ENCODE assay signal across 15 cellular contexts in genomic region chr11:117509543-117509942, GRCh38.
DNase-seq lines count a peak whose midpoint lies in the region; ATAC-seq and TF ChIP-seq lines count a peak whose summit lies in the region.
"Had no signal": no experiment of that assay in that cellular context is flagged by ENCODE, and none has a peak within 500 bp of the region (broad histone marks: within the 10 kb centered on the region; RNA-seq: fewer than 3 reads in every experiment).

No MANE protein-coding gene starts in this region.

- DNase-seq in activated CD8-positive, alpha-beta T cell treated with anti-CD3 and anti-CD28 coated beads for 36 hours: peak; percentile 5
- no peak for DNase-seq in activated CD8-positive, alpha-beta T cell treated with anti-CD3 and anti-CD28 coated beads, Interleukin-2, amount 10 ng/mL, durations not matched to agents 7 days and 5 days
- DNase-seq in H9: no peak
- DNase-seq in OCI-LY7 (ENCODE audit: low spot score): no peak
- DNase-seq in neural progenitor cell (ENCODE audit: low spot score): no peak
- DNase-seq in NCI-H187 (lab: John Stamatoyannopoulos, UW): no peak
- no peak for DNase-seq in NCI-H69 (lab: John Stamatoyannopoulos, UW)
- no peak for DNase-seq in NCI-H446 treated with DMSO at 0.1 percent for 48 hours (lab: John Stamatoyannopoulos, UW)
- DNase-seq: Caco-2; CD8-positive, alpha-beta memory T cell; HFFc6 had no signal

- H2BK20ac ChIP-seq in H9 (ENCODE audit: low read depth, low read length, poor library complexity, severe bottlenecking): no peak overlapping the region

- no peaks in the 10 kb centered on the region for H3K79me1 ChIP-seq in H9 (ENCODE audit: insufficient read depth, low read depth, low read length, poor library complexity, severe bottlenecking)

- no TSS peak for BruUV-seq in OCI-LY7 (replicated peaks; lab: Mats Ljungman, UMichigan)

- intact Hi-C loops in activated CD8-positive, alpha-beta T cell treated with anti-CD3 and anti-CD28 coated beads for 36 hours (cut with micrococcal nuclease): no loop called here
- intact Hi-C loops in OCI-LY7 (cut with micrococcal nuclease; ENCODE audit: unreplicated experiment): no loop called here

- H3K4me1 Mint-ChIP-seq in activated CD8-positive, alpha-beta T cell treated with anti-CD3 and anti-CD28 coated beads for 36 hours (ENCODE audit: low read depth): no peaks in the 10 kb centered on the region
- H3K4me1 Mint-ChIP-seq in activated CD8-positive, alpha-beta T cell treated with anti-CD3 and anti-CD28 coated beads, Interleukin-2, amount 10 ng/mL, durations not matched to agents 7 days and 5 days (ENCODE audit: low read depth): no peaks in the 10 kb centered on the region
- H3K4me1 Mint-ChIP-seq in H9: peaks cover 30 to 35% of the 10 kb centered on the region in 2 experiments
- peaks cover 43% of the 10 kb centered on the region for H3K4me1 Mint-ChIP-seq in neural progenitor cell
- H3K4me1 Mint-ChIP-seq: CD8-positive, alpha-beta memory T cell had no signal

- H2BK15ac ChIP-seq in H9 (ENCODE audit: low read depth, low read length): no peak overlapping the region

- CTCF ChIA-PET in activated CD8-positive, alpha-beta T cell treated with anti-CD3 and anti-CD28 coated beads for 36 hours (lab: Charles Lee): interaction anchor here (2.2 kb wide), 1 partner anchor 84 kb away, joined by 12 read pairs; no protein-coding TSS in a partner anchor
- CTCF ChIA-PET in activated CD8-positive, alpha-beta T cell treated with anti-CD3 and anti-CD28 coated beads, Interleukin-2, amount 10 ng/mL, durations not matched to agents 7 days and 5 days (lab: Charles Lee): interaction anchor here (1.7 kb wide), 1 partner anchor 83 kb away, joined by 5 read pairs; no protein-coding TSS in a partner anchor
- CTCF ChIA-PET in OCI-LY7 (lab: Charles Lee; ENCODE audit: unreplicated experiment): no interaction called here

- ATAC-seq in activated CD8-positive, alpha-beta T cell treated with anti-CD3 and anti-CD28 coated beads for 36 hours: no peak
- ATAC-seq in activated CD8-positive, alpha-beta T cell treated with anti-CD3 and anti-CD28 coated beads, Interleukin-2, amount 10 ng/mL, durations not matched to agents 7 days and 5 days: no peak
- ATAC-seq: A549, GM12878, GM23338 had no signal

- H3K27me3 Mint-ChIP-seq in activated CD8-positive, alpha-beta T cell treated with anti-CD3 and anti-CD28 coated beads for 36 hours: no peaks in the 10 kb centered on the region
- H3K27me3 Mint-ChIP-seq in activated CD8-positive, alpha-beta T cell treated with anti-CD3 and anti-CD28 coated beads, Interleukin-2, amount 10 ng/mL, durations not matched to agents 7 days and 5 days (ENCODE audit: low read depth): no peaks in the 10 kb centered on the region
- H3K27me3 Mint-ChIP-seq in H9 (ENCODE audit: low read depth) (peaks cover 12% of the 10 kb centered on the region), neural progenitor cell (ENCODE audit: insufficient read depth, low read depth) (peaks cover 17% of the 10 kb centered on the region)

- H3K27me3 ChIP-seq in H9 (ENCODE audit: insufficient read depth, low read length): no peaks in the 10 kb centered on the region
- H3K27me3 ChIP-seq in neural progenitor cell: no peaks in the 10 kb centered on the region

- TF ChIP-seq CTCF in activated CD8-positive, alpha-beta T cell treated with anti-CD3 and anti-CD28 coated beads for 36 hours (IDR thresholded peaks at IDR 0.05): no peak
- peak; percentile 24; the same call in 1 of the 3 replicates for TF ChIP-seq CTCF in H9 (conservative IDR thresholded peaks at IDR 0.05)
- 0 out of 2 replicates have a peak, but pooled peaks have one; percentile 11 for TF ChIP-seq CTCF in OCI-LY7 (conservative IDR thresholded peaks at IDR 0.05; ENCODE audit: low read length)
- peak; percentile 11 for TF ChIP-seq CTCF in neural progenitor cell (IDR thresholded peaks at IDR 0.05)

- H3K56ac ChIP-seq in H9 (ENCODE audit: insufficient read length, low read depth, low read length): no peak overlapping the region

- peaks cover 11% of the 10 kb centered on the region; the same call in 1 of the 2 replicates for H3K4me1 ChIP-seq in H9 (ENCODE audit: insufficient read depth, low read length)
- H3K4me1 ChIP-seq in OCI-LY7 (ENCODE audit: insufficient read depth, low read length, poor library complexity, severe bottlenecking): no peaks in the 10 kb centered on the region
- H3K4me1 ChIP-seq in neural progenitor cell: peaks cover 27% of the 10 kb centered on the region
- H3K4me1 ChIP-seq: A549, HAP-1 had no signal

- no peak overlapping the region for H3K23ac ChIP-seq in H9 (ENCODE audit: insufficient read length, low read depth, low read length)

- no peak overlapping the region for H4K5ac ChIP-seq in H9 (ENCODE audit: insufficient read length, low read depth, low read length)

- H2BK12ac ChIP-seq in H9 (ENCODE audit: insufficient read length, low read depth, low read length): no peak overlapping the region

- H3K9me3 ChIP-seq in H9 (ENCODE audit: control insufficient read depth, low read depth, low read length) (no peaks in the 10 kb centered on the region), OCI-LY7 (ENCODE audit: low read length) (no peaks in the 10 kb centered on the region), neural progenitor cell (ENCODE audit: low read depth) (no peaks in the 10 kb centered on the region)
- H3K9me3 ChIP-seq: A549, Caco-2, HAP-1 had no signal

- H3K23me2 ChIP-seq in H9 (ENCODE audit: insufficient read length, low read depth, low read length, poor library complexity, severe bottlenecking): no peaks in the 10 kb centered on the region

- H3K27ac ChIP-seq in H9 (ENCODE audit: insufficient read length, low read depth, low read length) (no peak overlapping the region), OCI-LY7 (ENCODE audit: low read depth, low read length, poor library complexity, severe bottlenecking) (no peak overlapping the region), neural progenitor cell (no peak overlapping the region)
- H3K27ac ChIP-seq: A549 had no signal

- H3K36me3 Mint-ChIP-seq in activated CD8-positive, alpha-beta T cell treated with anti-CD3 and anti-CD28 coated beads for 36 hours (ENCODE audit: low read depth): no peaks in the 10 kb centered on the region
- H3K36me3 Mint-ChIP-seq in activated CD8-positive, alpha-beta T cell treated with anti-CD3 and anti-CD28 coated beads, Interleukin-2, amount 10 ng/mL, durations not matched to agents 7 days and 5 days (ENCODE audit: low read depth): no peaks in the 10 kb centered on the region
- no peaks in the 10 kb centered on the region for H3K36me3 Mint-ChIP-seq in H9 (ENCODE audit: insufficient read depth in 1 of 3, low read depth in 3 of 3)
- no peaks in the 10 kb centered on the region for H3K36me3 Mint-ChIP-seq in neural progenitor cell
- H3K36me3 Mint-ChIP-seq: CD8-positive, alpha-beta memory T cell had no signal

- no peak overlapping the region for H3K4me3 ChIP-seq in OCI-LY7 (ENCODE audit: low read depth, low read length, poor library complexity, severe bottlenecking)
- H3K4me3 ChIP-seq in neural progenitor cell: no peak overlapping the region
- H3K4me3 ChIP-seq: A549, GM12878, GM23338, HAP-1 had no signal

- no peak overlapping the region for H2BK5ac ChIP-seq in H9 (ENCODE audit: insufficient read length, low read length)

- H3K9ac ChIP-seq in H9 (ENCODE audit: extremely low read depth, insufficient read length, low read length) (no peak overlapping the region), neural progenitor cell (no peak overlapping the region)

- POLR2A ChIA-PET in activated CD8-positive, alpha-beta T cell treated with anti-CD3 and anti-CD28 coated beads for 36 hours (lab: Charles Lee): no interaction called here
- POLR2A ChIA-PET in activated CD8-positive, alpha-beta T cell treated with anti-CD3 and anti-CD28 coated beads, Interleukin-2, amount 10 ng/mL, durations not matched to agents 7 days and 5 days (lab: Charles Lee): interaction anchor here (0.5 kb wide), 1 partner anchor 73 kb away, joined by 3 read pairs; no protein-coding TSS in a partner anchor
- POLR2A ChIA-PET in OCI-LY7 (lab: Charles Lee): no interaction called here

- no peak overlapping the region for H4K91ac ChIP-seq in H9 (ENCODE audit: insufficient read length, low read depth, low read length)

- H2AK5ac ChIP-seq in H9 (ENCODE audit: insufficient read length, low read length): no peak overlapping the region

- H3K9me2 ChIP-seq in OCI-LY7 (ENCODE audit: insufficient read depth, low read length): no peaks in the 10 kb centered on the region

- WGBS in H9 (ENCODE audit: extremely low coverage, insufficient read length, low lambda C conversion rate): no CpG with 5 or more reads among the region's 8 CpGs

- no peaks in the 10 kb centered on the region for H3K9me3 Mint-ChIP-seq in activated CD8-positive, alpha-beta T cell treated with anti-CD3 and anti-CD28 coated beads for 36 hours
- H3K9me3 Mint-ChIP-seq in activated CD8-positive, alpha-beta T cell treated with anti-CD3 and anti-CD28 coated beads, Interleukin-2, amount 10 ng/mL, durations not matched to agents 7 days and 5 days (ENCODE audit: insufficient read depth): no peaks in the 10 kb centered on the region
- H3K9me3 Mint-ChIP-seq in H9 (no peaks in the 10 kb centered on the region), neural progenitor cell (no peaks in the 10 kb centered on the region)
- H3K9me3 Mint-ChIP-seq: CD8-positive, alpha-beta memory T cell; GM23338; HFFc6 had no signal

- H3K79me2 ChIP-seq in H9 (ENCODE audit: insufficient read depth, low read length): no peaks in the 10 kb centered on the region
- H3K79me2 ChIP-seq in OCI-LY7 (ENCODE audit: insufficient read depth, low read depth, low read length): no peaks in the 10 kb centered on the region
- no peaks in the 10 kb centered on the region for H3K79me2 ChIP-seq in neural progenitor cell (ENCODE audit: low read depth)

- H4K20me1 ChIP-seq in H9 (ENCODE audit: control insufficient read depth, insufficient read depth, insufficient read length) (no peaks in the 10 kb centered on the region), OCI-LY7 (ENCODE audit: insufficient read depth, low read length) (no peaks in the 10 kb centered on the region), neural progenitor cell (ENCODE audit: low read depth) (no peaks in the 10 kb centered on the region)

- no peak overlapping the region for H3K4me3 Mint-ChIP-seq in activated CD8-positive, alpha-beta T cell treated with anti-CD3 and anti-CD28 coated beads for 36 hours
- no peak overlapping the region for H3K4me3 Mint-ChIP-seq in activated CD8-positive, alpha-beta T cell treated with anti-CD3 and anti-CD28 coated beads, Interleukin-2, amount 10 ng/mL, durations not matched to agents 7 days and 5 days
- H3K4me3 Mint-ChIP-seq in H9 (no peak overlapping the region), neural progenitor cell (no peak overlapping the region)
- H3K4me3 Mint-ChIP-seq: CD8-positive, alpha-beta memory T cell; GM23338; HFFc6 had no signal

- H3T11ph ChIP-seq in H9 (ENCODE audit: low read length): no peak overlapping the region

- no peak overlapping the region for H3K18ac ChIP-seq in H9 (ENCODE audit: insufficient read length, low read depth, low read length)

- H3K4me2 ChIP-seq in H9 (ENCODE audit: insufficient read depth, insufficient read length, low read length) (no peak overlapping the region), OCI-LY7 (ENCODE audit: low read length) (no peak overlapping the region), neural progenitor cell (no peak overlapping the region)
- H3K4me2 ChIP-seq: A549, GM23338 had no signal

- H2AFZ ChIP-seq in H9 (ENCODE audit: low read length): no peak overlapping the region
- no peak overlapping the region for H2AFZ ChIP-seq in OCI-LY7 (ENCODE audit: low read length)
- H2AFZ ChIP-seq in neural progenitor cell (replicated peaks): no peak overlapping the region
- H2AFZ ChIP-seq: GM23338 had no signal

- no peaks in the 10 kb centered on the region for H3K36me3 ChIP-seq in OCI-LY7 (ENCODE audit: insufficient read depth, low read length)
- H3K36me3 ChIP-seq in neural progenitor cell: no peaks in the 10 kb centered on the region
- H3K36me3 ChIP-seq: HAP-1 had no signal

- H4K8ac ChIP-seq in H9 (replicated peaks; ENCODE audit: insufficient read length, low read depth, low read length): no peak overlapping the region

- H3F3A ChIP-seq in neural progenitor cell (ENCODE audit: low read depth): peaks cover 4% of the 10 kb centered on the region

- H3K14ac ChIP-seq in H9 (ENCODE audit: insufficient read depth, low read length): no peak overlapping the region

- no peak overlapping the region for H3K27ac Mint-ChIP-seq in activated CD8-positive, alpha-beta T cell treated with anti-CD3 and anti-CD28 coated beads for 36 hours
- H3K27ac Mint-ChIP-seq in activated CD8-positive, alpha-beta T cell treated with anti-CD3 and anti-CD28 coated beads, Interleukin-2, amount 10 ng/mL, durations not matched to agents 7 days and 5 days: no peak overlapping the region
- H3K27ac Mint-ChIP-seq in H9: no peak overlapping the region
- no peak overlapping the region for H3K27ac Mint-ChIP-seq in neural progenitor cell
- H3K27ac Mint-ChIP-seq: GM23338, HFFc6 had no signal

- no peak overlapping the region for H2BK120ac ChIP-seq in H9 (ENCODE audit: low read depth, low read length, poor library complexity, severe bottlenecking)

- no peak overlapping the region for H3K4ac ChIP-seq in H9 (ENCODE audit: low read depth, low read length)
